Comparison of ENCODE assay signal across 20 cellular contexts in genomic region chr19:30718014-30718413, GRCh38.
"Had no signal": no experiment of that assay in that cellular context is flagged by ENCODE, and none has a peak within 500 bp of the region (broad histone marks: within the 10 kb centered on the region; RNA-seq: fewer than 3 reads in every experiment).

No MANE protein-coding gene starts in this region.

- FAIRE-seq: endothelial cell of umbilical vein, pancreas had no signal

- ATAC-seq: naive thymus-derived CD4-positive, alpha-beta T cell; stimulated activated naive CD8-positive, alpha-beta T cell treated with anti-CD3 and anti-CD28 coated beads, Interleukin-15, amount 100 ng/mL, for 72 hours had no signal

- DNase-seq: dermis blood vessel endothelial cell; effector memory CD4-positive, alpha-beta T cell; foreskin melanocyte; hypothalamus; immature natural killer cell; islet precursor cell; kidney glomerular epithelial cell; left colon; left ventricle myocardium superior; lower lobe of right lung; naive thymus-derived CD4-positive, alpha-beta T cell; stimulated activated CD4-positive, alpha-beta T cell treated with anti-CD3 and anti-CD28 coated beads, Interleukin-12 subunit alpha, Interleukin-12 subunit beta, amount 100 ng/mL, for 4 hours; stimulated activated CD4-positive, alpha-beta T cell treated with anti-CD3 and anti-CD28 coated beads, Interleukin-1b, Interleukin-23, amount 100 ng/mL, for 48 hours; stimulated activated CD4-positive, alpha-beta T cell treated with anti-CD3 and anti-CD28 coated beads, Interleukin-4, amount 100 ng/mL, for 1 hour; stimulated activated CD8-positive, alpha-beta memory T cell treated with anti-CD3 and anti-CD28 coated beads, Interleukin-4, amount 100 ng/mL, for 48 hours; stimulated activated naive CD4-positive, alpha-beta T cell; stimulated activated naive CD8-positive, alpha-beta T cell treated with anti-CD3 and anti-CD28 coated beads, Interleukin-15, amount 100 ng/mL, for 72 hours had no signal

- H3K27ac Mint-ChIP-seq: immature natural killer cell; naive thymus-derived CD4-positive, alpha-beta T cell; stimulated activated naive CD8-positive, alpha-beta T cell treated with anti-CD3 and anti-CD28 coated beads, Interleukin-15, amount 100 ng/mL, for 72 hours had no signal

- H3K36me3 Mint-ChIP-seq: immature natural killer cell; naive thymus-derived CD4-positive, alpha-beta T cell had no signal

- H3K9me3 Mint-ChIP-seq: immature natural killer cell; neural crest cell; stimulated activated naive CD8-positive, alpha-beta T cell treated with anti-CD3 and anti-CD28 coated beads, Interleukin-15, amount 100 ng/mL, for 72 hours had no signal
